In genomic region chr12:106301611-106302321, GRCh38 we compare ENCODE assay signal across 8 cellular contexts. TPM values are rescaled to one million over a fixed set of nuclear protein-coding genes. Genes with fewer than 3 reads are reported as not detected.
A peak's percentile ranks its signal among the peaks of the same experiment; 100 is the strongest.
DNase-seq lines count a peak whose midpoint lies in the region; ATAC-seq, FAIRE-seq and TF ChIP-seq lines count a peak whose summit lies in the region.

No MANE protein-coding gene starts in this region.

- peak; percentile 59 for ATAC-seq in HG02884 (IDR thresholded peaks at IDR 0.05; ENCODE audit: unreplicated experiment)
- ATAC-seq in left lung = peak; percentile 60

- peak overlapping the region; percentile 79 to 93 for H3K4me3 ChIP-seq in left lung

- H3K4me1 ChIP-seq in left lung = peaks cover 0 to 57% of the 10 kb centered on the region in 2 donors

- DNase-seq in GM18507 (ENCODE audit: extremely low spot score, insufficient read length, low read depth) = no peak
- DNase-seq in NCI-H2107 treated with DMSO at 0.1 percent for 48 hours (lab: John Stamatoyannopoulos, UW; ENCODE audit: unreplicated experiment) = peak; percentile 76
- peak; percentile 15 to 25 for DNase-seq in activated CD4-positive, alpha-beta T cell treated with anti-CD3 and anti-CD28 coated beads for 24 hours (ENCODE audit: low read depth in 2 of 2)
- peak; percentile 52 for DNase-seq in cerebellar cortex (ENCODE audit: low spot score)
- DNase-seq in left lung = peak; percentile 79 to 86
- peak; percentile 58 for DNase-seq in stimulated activated CD4-positive, alpha-beta T cell treated with anti-CD3 and anti-CD28 coated beads, Interleukin-4, amount 100 ng/mL, for 24 hours
- no peak for DNase-seq in mesenteric fat pad (ENCODE audit: low spot score)

- no peaks in the 10 kb centered on the region for H3K27me3 ChIP-seq in left lung

- no peak for TF ChIP-seq CTCF in left lung (IDR thresholded peaks at IDR 0.05)

- no peaks in the 10 kb centered on the region for H3K36me3 ChIP-seq in left lung

- no peaks in the 10 kb centered on the region for H3K9me3 ChIP-seq in left lung

- peak; percentile 87 for FAIRE-seq in GM18507 (lab: Jason Lieb, UNC)

- H3K27ac ChIP-seq in left lung = peak overlapping the region; percentile 89 to 98

- intact Hi-C loops in left lung (cut with DNase I) = no loop called here

RNA-seq across cellular contexts. Expression of gene TCP11L2, which starts 0.8 kb away (rescaled TPM):
- total RNA-seq in left lung = 10 to 100 TPM; 27.7 to 49.5 TPM
- 19.4 TPM for total RNA-seq in mesenteric fat pad

RNA-seq across cellular contexts. Expression of gene CKAP4, which starts 53.9 kb away (rescaled TPM):
- total RNA-seq in left lung = 100 to 1,000 TPM in 1 of 2 donors, 10 to 100 TPM in 1; 86.0 to 111 TPM
- total RNA-seq in mesenteric fat pad = 46.0 TPM

RNA-seq across cellular contexts. Expression of gene POLR3B, which starts 55.8 kb away (rescaled TPM):
- total RNA-seq in left lung = 10 to 100 TPM; 10.9 to 14.1 TPM
- 11.8 TPM for total RNA-seq in mesenteric fat pad

Comparison
In these comparisons a context has a peak if more than half of its experiments do, and no peak if none do; other contexts are left out.
1. DNase-seq: peak in NCI-H2107 treated with DMSO at 0.1 percent for 48 hours (single experiment), activated CD4-positive, alpha-beta T cell treated with anti-CD3 and anti-CD28 coated beads for 24 hours (2 of 2), cerebellar cortex (single experiment), left lung (2 of 2) and stimulated activated CD4-positive, alpha-beta T cell treated with anti-CD3 and anti-CD28 coated beads, Interleukin-4, amount 100 ng/mL, for 24 hours (single experiment); none in GM18507 (single experiment) and mesenteric fat pad (single experiment).